7 cellular contexts compared by ENCODE assay signal in the genomic region with DNA sequence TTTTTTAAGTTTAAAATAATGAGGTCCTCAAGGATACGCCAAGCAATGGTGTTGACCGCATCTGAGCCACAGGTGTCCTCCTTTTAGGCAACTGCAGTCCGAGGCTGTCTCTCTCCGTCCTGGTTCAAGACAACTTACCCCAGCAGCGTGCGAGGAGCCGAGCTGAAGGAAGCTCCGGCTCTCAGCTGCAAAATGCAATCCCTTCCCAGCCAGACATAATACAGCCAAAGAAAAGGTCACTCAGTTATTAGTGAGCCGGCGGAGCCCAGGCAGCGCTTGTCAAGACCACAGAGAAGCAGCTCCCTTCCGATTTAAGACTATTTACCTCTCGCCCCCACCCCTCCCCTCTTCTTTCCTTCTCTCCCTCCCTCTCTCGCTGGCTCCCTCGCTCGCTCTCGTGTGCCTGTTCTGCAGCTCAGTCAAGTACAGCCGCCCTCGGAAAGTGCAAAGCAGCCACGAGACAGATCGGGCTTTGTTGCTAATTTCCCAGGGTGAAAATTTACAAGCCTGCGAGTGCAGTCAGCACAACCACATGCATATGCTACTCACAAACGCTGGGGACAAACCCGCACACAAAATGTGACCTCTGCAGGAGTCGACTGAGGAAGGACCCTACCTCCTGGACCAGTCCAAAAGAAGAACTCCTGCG. TPM values are rescaled to one million over a fixed set of nuclear protein-coding genes. Genes with fewer than 3 reads are reported as not detected.
DNase-seq lines count a peak whose midpoint lies in the region; ATAC-seq and TF ChIP-seq lines count a peak whose summit lies in the region.

No MANE protein-coding gene starts in this region.

- H3K27ac ChIP-seq in HUES64 (ENCODE audit: low read depth, low read length) (no peak overlapping the region), WERI-Rb-1 (peak overlapping the region; percentile 75), hepatocyte (peak overlapping the region; percentile 17)

- ATAC-seq in GM19372 (IDR thresholded peaks at IDR 0.05; ENCODE audit: low read depth, unreplicated experiment), result peak; percentile 47

- under 1% methylated on average over 26 of the region's 26 CpGs for WGBS in HUES64
- WGBS in hepatocyte (ENCODE audit: low lambda C conversion rate, missing lambda C conversion rate), result under 1% methylated on average over 21 of the region's 26 CpGs

- H3K27me3 ChIP-seq in HUES64 (ENCODE audit: insufficient read depth, low read length), result peaks cover 72% of the 10 kb centered on the region
- no peaks in the 10 kb centered on the region for H3K27me3 ChIP-seq in WERI-Rb-1 (ENCODE audit: insufficient read depth, low read depth, severe bottlenecking)
- H3K27me3 ChIP-seq in hepatocyte, result peaks cover 68% of the 10 kb centered on the region

- DNase-seq in WERI-Rb-1 (peak; percentile 76), hepatocyte (ENCODE audit: low spot score) (peak; percentile 59), retinal pigment epithelial cell (ENCODE audit: low read depth) (peak; percentile 23), dedifferentiated amniotic fluid mesenchymal stem cell (ENCODE audit: extremely low spot score) (no peak)
- no peak for DNase-seq in activated T-cell treated with anti-CD3 and anti-CD28 coated beads, Interleukin-2, amount 50 U/mL, for 1 hour

- H4K20me1 ChIP-seq in hepatocyte (ENCODE audit: insufficient read depth, poor library complexity, severe bottlenecking), result no peaks in the 10 kb centered on the region

- H2AFZ ChIP-seq in hepatocyte, result peak overlapping the region; percentile 82

- no peaks in the 10 kb centered on the region for H3K79me2 ChIP-seq in hepatocyte

- TF ChIP-seq CTCF in WERI-Rb-1 (IDR thresholded peaks at IDR 0.05; ENCODE audit: low read depth, low read length) (no peak), hepatocyte (IDR thresholded peaks at IDR 0.05; ENCODE audit: poor library complexity) (no peak), retinal pigment epithelial cell (conservative IDR thresholded peaks at IDR 0.05; ENCODE audit: low read depth, low read length) (no peak)

- peak overlapping the region; percentile 15; the same call in 1 of the 2 replicates for H3K9ac ChIP-seq in HUES64 (ENCODE audit: low read depth, low read length)

- H3K4me3 ChIP-seq in HUES64 (ENCODE audit: low read length) (peak overlapping the region; percentile 69), WERI-Rb-1 (ENCODE audit: low read depth, low read length) (peak overlapping the region; percentile 80), hepatocyte (peak overlapping the region; percentile 72), retinal pigment epithelial cell (ENCODE audit: low read length) (peak overlapping the region; percentile 69)

- H3K9me3 ChIP-seq in HUES64 (ENCODE audit: insufficient read depth, low read depth, low read length) (no peaks in the 10 kb centered on the region), WERI-Rb-1 (ENCODE audit: severe bottlenecking) (no peaks in the 10 kb centered on the region), hepatocyte (ENCODE audit: low read depth) (no peaks in the 10 kb centered on the region)

- peak overlapping the region; percentile 94 for H3K4me2 ChIP-seq in hepatocyte

- no peaks in the 10 kb centered on the region for H3K9me2 ChIP-seq in hepatocyte (replicated peaks; ENCODE audit: insufficient read depth)

- H3K36me3 ChIP-seq in HUES64 (ENCODE audit: insufficient read depth, low read length) (no peaks in the 10 kb centered on the region), WERI-Rb-1 (no peaks in the 10 kb centered on the region), hepatocyte (replicated peaks; ENCODE audit: insufficient read depth, low read depth) (no peaks in the 10 kb centered on the region)

- H3K4me1 ChIP-seq in HUES64 (ENCODE audit: insufficient read depth, low read length), result peaks cover 63% of the 10 kb centered on the region
- H3K4me1 ChIP-seq in hepatocyte (ENCODE audit: insufficient read depth), result peaks cover 14% of the 10 kb centered on the region

RNA-seq across cellular contexts. Expression of a gene that starts 0.4 kb away (rescaled TPM):
- 4.1 TPM for polyA plus RNA-seq in HUES64 (2013, experiment 1 of 2)
- polyA plus RNA-seq in HUES64 (2013, experiment 2 of 2), result 7.5 TPM
- total RNA-seq in hepatocyte, result 13.5 and 22.5 TPM in 2 replicates
- polyA plus RNA-seq in hepatocyte, result 5.0 and 7.9 TPM in 2 replicates

Comparison
In these comparisons a context has a peak if more than half of its experiments do, and no peak if none do; other contexts are left out.
1. DNase-seq: peak in WERI-Rb-1 (single experiment), hepatocyte (single experiment) and retinal pigment epithelial cell (single experiment); none in dedifferentiated amniotic fluid mesenchymal stem cell (single experiment) and activated T-cell treated with anti-CD3 and anti-CD28 coated beads, Interleukin-2, amount 50 U/mL, for 1 hour (single experiment).
2. Peak in every context shown above with its lines, with median percentiles within 50 percentile points of each other: H3K4me3 ChIP-seq.